ENCODE assay signal across 28 cellular contexts in the genomic region with DNA sequence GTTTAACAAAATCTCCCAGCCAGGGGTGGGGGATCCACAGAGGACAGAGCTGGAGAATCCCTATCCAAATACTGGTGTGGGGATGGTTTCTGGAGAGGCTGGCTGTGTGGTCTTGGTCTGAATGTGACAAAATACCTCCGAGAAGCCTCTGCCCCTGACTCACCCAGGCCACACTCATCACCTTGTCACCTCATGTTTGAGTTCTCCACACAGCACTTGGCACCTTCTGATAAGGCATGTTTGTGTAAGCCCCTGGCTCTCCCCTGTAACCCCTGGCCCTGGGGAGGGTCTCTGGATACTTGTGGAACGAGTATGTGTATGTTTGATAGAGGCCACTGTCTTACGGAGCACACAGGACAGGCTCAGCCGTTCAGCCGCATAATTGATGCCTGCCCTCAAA. TPM values are rescaled to one million over a fixed set of nuclear protein-coding genes. Genes with fewer than 3 reads are reported as not detected.
DNase-seq lines count a peak whose midpoint lies in the region; ATAC-seq and TF ChIP-seq lines count a peak whose summit lies in the region.
"Had no signal": no experiment of that assay in that cellular context is flagged by ENCODE, and none has a peak within 500 bp of the region (broad histone marks: within the 10 kb centered on the region; RNA-seq: fewer than 3 reads in every experiment).

No MANE protein-coding gene starts in this region.

- intact Hi-C loops in gastrocnemius medialis (cut with DNase I; ENCODE audit: low total_unique reads) = no loop called here
- intact Hi-C loops in CD14-positive monocyte (cut with micrococcal nuclease) = no loop called here

- H4K20me1 ChIP-seq in SK-N-SH (ENCODE audit: insufficient read depth) = no peaks in the 10 kb centered on the region

- DNase-seq in SK-N-SH (peak; percentile 16), SK-N-MC (ENCODE audit: low read depth, low spot score) (no peak), gastrocnemius medialis (no peak), NCI-H2196 treated with DMSO at 0.1 percent for 48 hours (lab: John Stamatoyannopoulos, UW; ENCODE audit: unreplicated experiment) (no peak), CD14-positive monocyte (ENCODE audit: low spot score) (no peak)
- DNase-seq in stimulated activated CD4-positive, alpha-beta T cell treated with anti-CD3 and anti-CD28 coated beads, Interleukin-2, amount 100 ng/mL, for 24 hours = no peak
- DNase-seq: activated B cell treated with CpG ODN at 0.5 μM for 24 hours; activated CD4-positive, alpha-beta memory T cell treated with anti-CD3 and anti-CD28 coated beads, Interleukin-2, amount 10 ng/mL, durations not matched to agents 7 days and 5 days; activated naive CD4-positive, alpha-beta T cell treated with anti-CD3 and anti-CD28 coated beads for 36 hours; activated T-cell treated with anti-CD3 and anti-CD28 coated beads for 4 hours; DMS79 treated with DMSO at 0.1 percent for 48 hours; effector CD4-positive, alpha-beta T cell; NCI-H1417 treated with DMSO at 0.1 percent for 48 hours; NCI-H2107; retina; stimulated activated CD4-positive, alpha-beta T cell treated with anti-CD3 and anti-CD28 coated beads, Interleukin-4, amount 100 ng/mL, for 4 hours; T1000; trophoblast cell had no signal

- CTCF ChIA-PET in SK-N-SH (lab: Yijun Ruan, JAX) = interaction anchor here (1.3 to 1.7 kb wide), 2 partner anchors 10 to 13 kb away, joined by 3 to 9 read pairs; no protein-coding TSS in a partner anchor

- H3K4me2 ChIP-seq in SK-N-SH = no peak overlapping the region
- H3K4me2 ChIP-seq: smooth muscle cell had no signal

- no peaks in the 10 kb centered on the region for H3K9me3 Mint-ChIP-seq in CD14-positive monocyte
- H3K9me3 Mint-ChIP-seq: activated B cell treated with CpG ODN at 0.5 μM for 24 hours; activated CD4-positive, alpha-beta memory T cell treated with anti-CD3 and anti-CD28 coated beads, Interleukin-2, amount 10 ng/mL, durations not matched to agents 7 days and 5 days; activated naive CD4-positive, alpha-beta T cell treated with anti-CD3 and anti-CD28 coated beads for 36 hours; memory B cell; stimulated activated naive CD8-positive, alpha-beta T cell treated with anti-CD3 and anti-CD28 coated beads, Interleukin-15, Interleukin-2, amounts not matched to agents 100 ng/mL and 50 ng/mL, for 24 hours had no signal

- no peak for TF ChIP-seq POLR2A in gastrocnemius medialis (IDR thresholded peaks at IDR 0.05)

- H3K9me2 ChIP-seq in SK-N-SH = no peaks in the 10 kb centered on the region

- no peak overlapping the region for H2AFZ ChIP-seq in SK-N-SH (ENCODE audit: low read depth)

- no peaks in the 10 kb centered on the region for H3F3A ChIP-seq in SK-N-SH (replicated peaks; ENCODE audit: insufficient read depth)

- ATAC-seq in SK-N-SH treated with all-trans-retinoic acid at 6 μM for 48 hours (no peak), gastrocnemius medialis (no peak)

- H3K4me1 ChIP-seq in SK-N-SH (ENCODE audit: control insufficient read depth in 1 of 2, insufficient read depth in 2 of 2, low read depth in 1 of 2, low read length in 1 of 2) = no peaks in the 10 kb centered on the region; a peak in 1 of 4 replicates
- peaks cover 0 to 16% of the 10 kb centered on the region in 2 donors for H3K4me1 ChIP-seq in esophagus (ENCODE audit: control insufficient read depth in 2 of 2, insufficient read depth in 2 of 2, low read length in 1 of 2)
- H3K4me1 ChIP-seq in gastrocnemius medialis = peaks cover 21 to 47% of the 10 kb centered on the region in 2 donors

- H3K36me3 ChIP-seq in SK-N-SH (replicated peaks in 1 of 2; ENCODE audit: control insufficient read depth in 1 of 2, insufficient read depth in 2 of 2, low read length in 1 of 2) (no peaks in the 10 kb centered on the region), SK-N-MC (ENCODE audit: insufficient read depth, low read length) (peaks cover 14% of the 10 kb centered on the region), esophagus (ENCODE audit: control insufficient read depth in 2 of 2, insufficient read depth in 2 of 2, low read length in 1 of 2) (peaks cover 3 to 11% of the 10 kb centered on the region in 2 donors), gastrocnemius medialis (no peaks in the 10 kb centered on the region)

- peaks cover 40% of the 10 kb centered on the region for H3K79me2 ChIP-seq in SK-N-SH (ENCODE audit: insufficient read depth)

- no peak for TF ChIP-seq RAD21 in SK-N-SH (IDR thresholded peaks at IDR 0.05; ENCODE audit: low read length)

- H3K27me3 Mint-ChIP-seq in CD14-positive monocyte (ENCODE audit: low read depth in 3 of 3) = peaks cover 0 to 7% (median 3%) of the 10 kb centered on the region in 3 donors
- H3K27me3 Mint-ChIP-seq: activated B cell treated with CpG ODN at 0.5 μM for 24 hours; activated CD4-positive, alpha-beta memory T cell treated with anti-CD3 and anti-CD28 coated beads, Interleukin-2, amount 10 ng/mL, durations not matched to agents 7 days and 5 days; memory B cell; stimulated activated naive CD8-positive, alpha-beta T cell treated with anti-CD3 and anti-CD28 coated beads, Interleukin-15, Interleukin-2, amounts not matched to agents 100 ng/mL and 50 ng/mL, for 24 hours had no signal

- peak overlapping the region in 1 of 7 donors; percentile 42 for H3K27ac Mint-ChIP-seq in CD14-positive monocyte
- H3K27ac Mint-ChIP-seq: activated B cell treated with CpG ODN at 0.5 μM for 24 hours; activated CD4-positive, alpha-beta memory T cell treated with anti-CD3 and anti-CD28 coated beads, Interleukin-2, amount 10 ng/mL, durations not matched to agents 7 days and 5 days; activated naive CD4-positive, alpha-beta T cell treated with anti-CD3 and anti-CD28 coated beads for 36 hours; memory B cell; stimulated activated naive CD8-positive, alpha-beta T cell treated with anti-CD3 and anti-CD28 coated beads, Interleukin-15, Interleukin-2, amounts not matched to agents 100 ng/mL and 50 ng/mL, for 24 hours had no signal

- H3K9ac ChIP-seq in SK-N-SH (no peak overlapping the region), SK-N-MC (ENCODE audit: insufficient read length) (no peak overlapping the region)

- in situ Hi-C loops in gastrocnemius medialis (cut with MboI; ENCODE audit: low sequenced_read_pairs in 4 of 4) = no loop called here

- POLR2A ChIA-PET in SK-N-SH (lab: Yijun Ruan, JAX) = no interaction called here

- H3K27me3 ChIP-seq in SK-N-SH (ENCODE audit: insufficient read depth) (no peaks in the 10 kb centered on the region), esophagus (ENCODE audit: control insufficient read depth in 1 of 2, insufficient read depth in 2 of 2, low read length in 2 of 2) (no peaks in the 10 kb centered on the region), gastrocnemius medialis (no peaks in the 10 kb centered on the region)
- H3K27me3 ChIP-seq: esophagus muscularis mucosa had no signal

- TF ChIP-seq CTCF in SK-N-SH (IDR thresholded peaks at IDR 0.05) (no peak), gastrocnemius medialis (IDR thresholded peaks at IDR 0.05 in 4 of 5, conservative IDR thresholded peaks at IDR 0.05 in 1 of 5) (no peak), CD14-positive monocyte (IDR thresholded peaks at IDR 0.05) (no peak)

- peaks cover 7% of the 10 kb centered on the region for H3K4me1 Mint-ChIP-seq in CD14-positive monocyte

- no peak overlapping the region for H3K4me3 Mint-ChIP-seq in CD14-positive monocyte
- H3K4me3 Mint-ChIP-seq: activated B cell treated with CpG ODN at 0.5 μM for 24 hours; activated CD4-positive, alpha-beta memory T cell treated with anti-CD3 and anti-CD28 coated beads, Interleukin-2, amount 10 ng/mL, durations not matched to agents 7 days and 5 days; activated naive CD4-positive, alpha-beta T cell treated with anti-CD3 and anti-CD28 coated beads for 36 hours; memory B cell; stimulated activated naive CD8-positive, alpha-beta T cell treated with anti-CD3 and anti-CD28 coated beads, Interleukin-15, Interleukin-2, amounts not matched to agents 100 ng/mL and 50 ng/mL, for 24 hours had no signal

- no peaks in the 10 kb centered on the region for H3K9me3 ChIP-seq in SK-N-SH
- H3K9me3 ChIP-seq in SK-N-MC (ENCODE audit: low read depth, low read length) = no peaks in the 10 kb centered on the region
- H3K9me3 ChIP-seq in esophagus (ENCODE audit: control insufficient read depth in 2 of 2, insufficient read depth in 1 of 2, low read depth in 1 of 2, low read length in 1 of 2) = no peaks in the 10 kb centered on the region
- no peaks in the 10 kb centered on the region for H3K9me3 ChIP-seq in gastrocnemius medialis
- H3K9me3 ChIP-seq: esophagus muscularis mucosa had no signal

- WGBS in SK-N-SH (ENCODE audit: low lambda C conversion rate) = 88% methylated on average over 2 of the region's 5 CpGs
- 75 to 84% methylated on average over 5 of the region's 5 CpGs for WGBS in esophagus, 2 donors

- peaks cover 15 to 34% of the 10 kb centered on the region in 2 donors for H3K36me3 Mint-ChIP-seq in CD14-positive monocyte

- H3K4me3 ChIP-seq in SK-N-SH (ENCODE audit: low read depth in 2 of 2, low read length in 1 of 2) (no peak overlapping the region), SK-N-MC (no peak overlapping the region), esophagus (ENCODE audit: low read depth in 1 of 2, low read length in 2 of 2) (no peak overlapping the region), gastrocnemius medialis (no peak overlapping the region)
- H3K4me3 ChIP-seq: esophagus muscularis mucosa, smooth muscle cell had no signal

- no peak for TF ChIP-seq EP300 in SK-N-SH (IDR thresholded peaks at IDR 0.05; ENCODE audit: borderline replicate concordance in 1 of 2, low read depth in 1 of 2, low read length in 1 of 2)

- H3K27ac ChIP-seq in SK-N-SH (ENCODE audit: low read depth in 2 of 2, low read length in 1 of 2) (no peak overlapping the region), SK-N-MC (peak overlapping the region; percentile 84), esophagus (ENCODE audit: low read depth in 2 of 2, low read length in 1 of 2) (peak overlapping the region; percentile 89 to 97), gastrocnemius medialis (peak overlapping the region; percentile 85 to 99 (median 94))
- H3K27ac ChIP-seq: 22Rv1, esophagus muscularis mucosa had no signal

RNA-seq across cellular contexts. Expression of a gene that starts 14.7 kb away (rescaled TPM):
- polyA plus RNA-seq in SK-N-SH (2012; rRNA removed) (87.9 and 110 TPM in 2 replicates), esophagus (100 to 1,000 TPM; 362 to 444 TPM), CD14-positive monocyte (10 to 100 TPM; 76.7 to 79.6 TPM)
- 32.4 and 57.6 TPM in 2 replicates for polyA plus RNA-seq in SK-N-SH (2012; cell fraction: cytosol; rRNA removed)
- polyA plus RNA-seq in SK-N-SH (2012; cell fraction: nucleus; rRNA removed) = 142 and 144 TPM in 2 replicates
- 100 to 1,000 TPM in 2 of 4 donors, 10 to 100 TPM in 2; 56.2 to 155 (median 113) TPM for total RNA-seq in gastrocnemius medialis

RNA-seq across cellular contexts. Expression of a gene that starts 25.9 kb away (rescaled TPM):
- polyA plus RNA-seq in SK-N-SH (2012; rRNA removed) (95.7 and 103 TPM in 2 replicates), esophagus (100 to 1,000 TPM; 249 to 309 TPM), CD14-positive monocyte (10 to 100 TPM; 59.3 to 70.9 TPM)
- 95.9 and 110 TPM in 2 replicates for polyA plus RNA-seq in SK-N-SH (2012; cell fraction: cytosol; rRNA removed)
- 65.8 and 66.3 TPM in 2 replicates for polyA plus RNA-seq in SK-N-SH (2012; cell fraction: nucleus; rRNA removed)
- 10 to 100 TPM; 12.3 to 27.3 (median 16.6) TPM for total RNA-seq in gastrocnemius medialis

RNA-seq across cellular contexts. Expression of a gene that starts 27.8 kb away (rescaled TPM):
- polyA plus RNA-seq in SK-N-SH (2012; rRNA removed) = 458 and 465 TPM in 2 replicates
- 199 and 306 TPM in 2 replicates for polyA plus RNA-seq in SK-N-SH (2012; cell fraction: cytosol; rRNA removed)
- polyA plus RNA-seq in SK-N-SH (2012; cell fraction: nucleus; rRNA removed) = 166 and 323 TPM in 2 replicates
- 100 to 1,000 TPM; 471 to 517 TPM for polyA plus RNA-seq in esophagus
- 100 to 1,000 TPM; 344 to 756 (median 532) TPM for total RNA-seq in gastrocnemius medialis
- 100 to 1,000 TPM; 204 to 313 TPM for polyA plus RNA-seq in CD14-positive monocyte

RNA-seq across cellular contexts. Expression of a gene that starts 38.8 kb away (rescaled TPM):
- polyA plus RNA-seq in SK-N-SH (2012; rRNA removed) = 0.05 TPM in 1 of 2 replicates, not detected in the other
- 0.01 TPM in 1 of 2 replicates, not detected in the other for polyA plus RNA-seq in SK-N-SH (2012; cell fraction: cytosol; rRNA removed)
- 0.15 and 0.19 TPM in 2 replicates for polyA plus RNA-seq in SK-N-SH (2012; cell fraction: nucleus; rRNA removed)
- under 1 TPM; 0.01 to 0.08 TPM for polyA plus RNA-seq in esophagus
- total RNA-seq in gastrocnemius medialis = not detected
- polyA plus RNA-seq in CD14-positive monocyte = 1 to 10 TPM in 1 of 2 donors, under 1 TPM in 1; 0.62 to 3.4 TPM
- total RNA-seq: activated CD4-positive, alpha-beta memory T cell treated with anti-CD3 and anti-CD28 coated beads, Interleukin-2, amount 10 ng/mL, durations not matched to agents 7 days and 5 days; esophagus muscularis mucosa; myocyte; NCI-H460; RPMI7951; smooth muscle cell had no signal
- polyA plus RNA-seq: smooth muscle cell had no signal

RNA-seq across cellular contexts. Expression of a gene that starts 48.1 kb away (rescaled TPM):
- polyA plus RNA-seq in SK-N-SH (2012; rRNA removed) (138 and 144 TPM in 2 replicates), esophagus (100 to 1,000 TPM; 269 to 368 TPM), CD14-positive monocyte (1 to 10 TPM; 4.8 to 6.2 TPM)
- polyA plus RNA-seq in SK-N-SH (2012; cell fraction: cytosol; rRNA removed) = 64.3 and 109 TPM in 2 replicates
- 108 and 111 TPM in 2 replicates for polyA plus RNA-seq in SK-N-SH (2012; cell fraction: nucleus; rRNA removed)
- total RNA-seq in gastrocnemius medialis = 10 to 100 TPM; 18.4 to 70.3 (median 54.7) TPM

Comparison
In these comparisons a context has a peak if more than half of its experiments do, and no peak if none do; other contexts are left out.
1. H3K27ac ChIP-seq: peak in SK-N-MC (single experiment), esophagus (2 of 2) and gastrocnemius medialis (4 of 4); none in SK-N-SH (0 of 2).